ENCODE assay signal across 1 cellular context in genomic region chr2:15588329-15588919, GRCh38.
TF ChIP-seq lines count a peak whose summit lies in the region.

No MANE protein-coding gene starts in this region.

TF ChIP-seq in SK-N-SH, 30 proteins besides CTCF, POLR2A, EP300 and RAD21 (continued from another document):
- TF ChIP-seq, protein P1, sequence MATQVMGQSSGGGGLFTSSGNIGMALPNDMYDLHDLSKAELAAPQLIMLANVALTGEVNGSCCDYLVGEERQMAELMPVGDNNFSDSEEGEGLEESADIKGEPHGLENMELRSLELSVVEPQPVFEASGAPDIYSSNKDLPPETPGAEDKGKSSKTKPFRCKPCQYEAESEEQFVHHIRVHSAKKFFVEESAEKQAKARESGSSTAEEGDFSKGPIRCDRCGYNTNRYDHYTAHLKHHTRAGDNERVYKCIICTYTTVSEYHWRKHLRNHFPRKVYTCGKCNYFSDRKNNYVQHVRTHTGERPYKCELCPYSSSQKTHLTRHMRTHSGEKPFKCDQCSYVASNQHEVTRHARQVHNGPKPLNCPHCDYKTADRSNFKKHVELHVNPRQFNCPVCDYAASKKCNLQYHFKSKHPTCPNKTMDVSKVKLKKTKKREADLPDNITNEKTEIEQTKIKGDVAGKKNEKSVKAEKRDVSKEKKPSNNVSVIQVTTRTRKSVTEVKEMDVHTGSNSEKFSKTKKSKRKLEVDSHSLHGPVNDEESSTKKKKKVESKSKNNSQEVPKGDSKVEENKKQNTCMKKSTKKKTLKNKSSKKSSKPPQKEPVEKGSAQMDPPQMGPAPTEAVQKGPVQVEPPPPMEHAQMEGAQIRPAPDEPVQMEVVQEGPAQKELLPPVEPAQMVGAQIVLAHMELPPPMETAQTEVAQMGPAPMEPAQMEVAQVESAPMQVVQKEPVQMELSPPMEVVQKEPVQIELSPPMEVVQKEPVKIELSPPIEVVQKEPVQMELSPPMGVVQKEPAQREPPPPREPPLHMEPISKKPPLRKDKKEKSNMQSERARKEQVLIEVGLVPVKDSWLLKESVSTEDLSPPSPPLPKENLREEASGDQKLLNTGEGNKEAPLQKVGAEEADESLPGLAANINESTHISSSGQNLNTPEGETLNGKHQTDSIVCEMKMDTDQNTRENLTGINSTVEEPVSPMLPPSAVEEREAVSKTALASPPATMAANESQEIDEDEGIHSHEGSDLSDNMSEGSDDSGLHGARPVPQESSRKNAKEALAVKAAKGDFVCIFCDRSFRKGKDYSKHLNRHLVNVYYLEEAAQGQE (IDR thresholded peaks at IDR 0.05; ENCODE audit: low read depth, low read length), result no peak
- TF ChIP-seq, protein P2, sequence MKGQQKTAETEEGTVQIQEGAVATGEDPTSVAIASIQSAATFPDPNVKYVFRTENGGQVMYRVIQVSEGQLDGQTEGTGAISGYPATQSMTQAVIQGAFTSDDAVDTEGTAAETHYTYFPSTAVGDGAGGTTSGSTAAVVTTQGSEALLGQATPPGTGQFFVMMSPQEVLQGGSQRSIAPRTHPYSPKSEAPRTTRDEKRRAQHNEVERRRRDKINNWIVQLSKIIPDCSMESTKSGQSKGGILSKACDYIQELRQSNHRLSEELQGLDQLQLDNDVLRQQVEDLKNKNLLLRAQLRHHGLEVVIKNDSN (IDR thresholded peaks at IDR 0.05; ENCODE audit: borderline replicate concordance, low read depth), result no peak
- TF ChIP-seq RFX5 (IDR thresholded peaks at IDR 0.05; ENCODE audit: low read length) (0 out of 2 replicates have a peak, but pooled peaks have one; percentile 53), ZBTB33 (IDR thresholded peaks at IDR 0.05; ENCODE audit: borderline replicate concordance, low read depth) (no peak), GABPA (IDR thresholded peaks at IDR 0.05; ENCODE audit: low read depth) (no peak), SIN3A (IDR thresholded peaks at IDR 0.05; ENCODE audit: borderline replicate concordance, low read depth, low read length) (no peak), TEAD4 (IDR thresholded peaks at IDR 0.05; ENCODE audit: borderline replicate concordance, insufficient read depth) (no peak), TAF1 (IDR thresholded peaks at IDR 0.05; ENCODE audit: borderline replicate concordance, low read depth, low read length) (no peak), RXRA (IDR thresholded peaks at IDR 0.05; ENCODE audit: borderline replicate concordance, low read depth) (no peak)
